In the genomic region with DNA sequence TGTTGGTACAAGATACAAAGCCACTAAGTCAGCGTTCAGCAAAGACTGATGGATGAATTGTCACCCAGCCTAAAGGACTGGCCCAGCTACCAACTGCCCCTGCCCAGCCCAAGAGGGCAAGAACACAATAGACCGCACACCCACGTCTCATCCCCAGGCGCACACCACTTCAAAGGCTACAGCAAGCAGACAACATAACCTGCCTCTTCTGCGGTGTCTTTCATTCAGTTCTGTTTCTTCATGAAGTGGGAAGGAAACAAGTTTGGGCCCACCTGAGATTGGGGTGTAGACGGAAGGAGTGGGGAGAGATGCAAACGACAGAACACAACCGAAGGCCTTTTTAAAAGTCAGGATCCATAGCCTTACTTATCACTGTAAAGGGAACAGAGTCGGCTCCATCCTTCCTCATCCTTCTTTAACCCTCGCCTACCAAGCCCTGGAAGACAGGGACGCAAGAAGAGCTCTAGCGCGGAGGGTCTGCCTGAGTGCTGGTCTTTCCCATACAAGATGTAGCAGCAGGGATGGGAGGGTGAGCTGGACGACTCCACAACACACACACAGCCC, we compare ENCODE assay signal across 8 cellular contexts. TPM values are rescaled to one million over a fixed set of nuclear protein-coding genes. Genes with fewer than 3 reads are reported as not detected.
A peak's percentile ranks its signal among the peaks of the same experiment; 100 is the strongest.
DNase-seq lines count a peak whose midpoint lies in the region; ATAC-seq and TF ChIP-seq lines count a peak whose summit lies in the region.

No MANE protein-coding gene starts in this region.

- 36% methylated on average over 4 of the region's 14 CpGs for WGBS in mesenchymal stem cell

- H3K18ac ChIP-seq in mesenchymal stem cell (ENCODE audit: low read depth in 1 of 2, low read length in 2 of 2), result peak overlapping the region; percentile 65 to 94

- H3K14ac ChIP-seq in mesenchymal stem cell (ENCODE audit: low read length in 2 of 2), result peak overlapping the region in 1 of 2 experiments; percentile 97

- no peaks in the 10 kb centered on the region for H3K9me3 Mint-ChIP-seq in HFFc6
- no peaks in the 10 kb centered on the region for H3K9me3 Mint-ChIP-seq in dendritic cell treated with granulocyte-macrophage colony-stimulating factor and Interleukin-4, amounts not matched to agents 40 ng/mL and 50 ng/mL, for 4 days

- peaks cover 14% of the 10 kb centered on the region for H3K79me1 ChIP-seq in mesenchymal stem cell (replicated peaks; ENCODE audit: low read length, poor library complexity, severe bottlenecking)

- H3K9me3 ChIP-seq in BE2C (no peaks in the 10 kb centered on the region), mesenchymal stem cell (ENCODE audit: control insufficient read depth, low read length) (no peaks in the 10 kb centered on the region)

- no peaks in the 10 kb centered on the region for H3K36me3 Mint-ChIP-seq in HFFc6 (ENCODE audit: low read depth)
- H3K36me3 Mint-ChIP-seq in dendritic cell treated with granulocyte-macrophage colony-stimulating factor and Interleukin-4, amounts not matched to agents 40 ng/mL and 50 ng/mL, for 4 days (ENCODE audit: low read depth), result peaks cover 5% of the 10 kb centered on the region

- ATAC-seq in HG02571 (IDR thresholded peaks at IDR 0.05; ENCODE audit: unreplicated experiment), result no peak

- peak overlapping the region; percentile 55 for H2AFZ ChIP-seq in mesenchymal stem cell (ENCODE audit: low read depth, low read length)

- H3K4me1 ChIP-seq in BE2C, result peaks cover 15% of the 10 kb centered on the region
- peaks cover 14% of the 10 kb centered on the region for H3K4me1 ChIP-seq in mesenchymal stem cell (ENCODE audit: control insufficient read depth, insufficient read depth, low read depth, low read length)

- peak overlapping the region in 1 of 2 experiments; percentile 65 for H3K23ac ChIP-seq in mesenchymal stem cell (ENCODE audit: low read length in 2 of 2)

- DNase-seq in BE2C, result no peak
- peak; percentile 2 for DNase-seq in HFFc6
- peak; percentile 77 for DNase-seq in mesenchymal stem cell
- DNase-seq in substantia nigra (lab: John Stamatoyannopoulos, UW), result peak in 15 of 49 donors; percentile 8 to 78 (median 24)
- DNase-seq in DMS153 treated with DMSO at 0.1 percent for 48 hours (lab: John Stamatoyannopoulos, UW; ENCODE audit: unreplicated experiment), result no peak

- H3K9ac ChIP-seq in mesenchymal stem cell (ENCODE audit: low read length), result peak overlapping the region; percentile 97

- H3K27ac Mint-ChIP-seq in HFFc6, result peak overlapping the region; percentile 97
- peak overlapping the region; percentile 83 for H3K27ac Mint-ChIP-seq in dendritic cell treated with granulocyte-macrophage colony-stimulating factor and Interleukin-4, amounts not matched to agents 40 ng/mL and 50 ng/mL, for 4 days

- H2BK5ac ChIP-seq in mesenchymal stem cell (ENCODE audit: low read depth, low read length, poor library complexity, severe bottlenecking), result no peak overlapping the region

- peak overlapping the region; percentile 93 for H3K4me3 ChIP-seq in BE2C (ENCODE audit: low read depth, low read length)
- H3K4me3 ChIP-seq in mesenchymal stem cell (ENCODE audit: insufficient read depth in 1 of 2, low read depth in 1 of 2, low read length in 2 of 2), result peak overlapping the region; percentile 92 to 95

- H2BK12ac ChIP-seq in mesenchymal stem cell (ENCODE audit: low read length in 2 of 2), result peak overlapping the region; percentile 14 to 52

- H3K27me3 Mint-ChIP-seq in HFFc6 (ENCODE audit: insufficient read depth), result peaks cover 3% of the 10 kb centered on the region; the same call in 1 of the 2 replicates
- H3K27me3 Mint-ChIP-seq in dendritic cell treated with granulocyte-macrophage colony-stimulating factor and Interleukin-4, amounts not matched to agents 40 ng/mL and 50 ng/mL, for 4 days, result no peaks in the 10 kb centered on the region

- H3K27ac ChIP-seq in VCaP, result peak overlapping the region; percentile 98
- peak overlapping the region; percentile 65 for H3K27ac ChIP-seq in mesenchymal stem cell (ENCODE audit: low read length, poor library complexity, severe bottlenecking)
- peak overlapping the region; percentile 96 for H3K27ac ChIP-seq in substantia nigra (ENCODE audit: low read depth, low read length, poor library complexity, severe bottlenecking)

- no peaks in the 10 kb centered on the region; the same call in 1 of the 2 replicates for H3K36me3 ChIP-seq in BE2C
- H3K36me3 ChIP-seq in mesenchymal stem cell (ENCODE audit: control insufficient read depth in 1 of 2, insufficient read depth in 2 of 2, low read depth in 1 of 2, low read length in 2 of 2), result peaks cover 4% of the 10 kb centered on the region in 2 experiments

- H4K8ac ChIP-seq in mesenchymal stem cell (ENCODE audit: low read length), result peak overlapping the region; percentile 55

- peaks cover 63% of the 10 kb centered on the region for H3K4me1 Mint-ChIP-seq in HFFc6 (ENCODE audit: low read depth)
- peaks cover 82% of the 10 kb centered on the region for H3K4me1 Mint-ChIP-seq in dendritic cell treated with granulocyte-macrophage colony-stimulating factor and Interleukin-4, amounts not matched to agents 40 ng/mL and 50 ng/mL, for 4 days (ENCODE audit: low read depth)

- intact Hi-C loops in dendritic cell treated with granulocyte-macrophage colony-stimulating factor and Interleukin-4, amounts not matched to agents 40 ng/mL and 50 ng/mL, for 4 days (cut with micrococcal nuclease), result loop anchor here (2.0 kb wide), 1 partner anchor 14 kb away; no protein-coding TSS in a partner anchor

- peak overlapping the region; percentile 94 for H3K4me3 Mint-ChIP-seq in HFFc6
- peak overlapping the region; percentile 93 for H3K4me3 Mint-ChIP-seq in dendritic cell treated with granulocyte-macrophage colony-stimulating factor and Interleukin-4, amounts not matched to agents 40 ng/mL and 50 ng/mL, for 4 days

- peak overlapping the region; percentile 89 for H3K4me2 ChIP-seq in mesenchymal stem cell (ENCODE audit: low read length, poor library complexity, severe bottlenecking)

- H2BK15ac ChIP-seq in mesenchymal stem cell (ENCODE audit: low read depth, poor library complexity, severe bottlenecking), result no peak overlapping the region

- TF ChIP-seq CTCF in BE2C (IDR thresholded peaks at IDR 0.05; ENCODE audit: low read depth, low read length) (no peak), HFFc6 (IDR thresholded peaks at IDR 0.05) (no peak), VCaP (conservative IDR thresholded peaks at IDR 0.05) (no peak)

- peak overlapping the region; percentile 77 to 96 for H3K4ac ChIP-seq in mesenchymal stem cell (ENCODE audit: low read depth in 1 of 2, low read length in 2 of 2)

- H3K27me3 ChIP-seq in BE2C (no peaks in the 10 kb centered on the region), mesenchymal stem cell (ENCODE audit: control insufficient read depth in 1 of 2, insufficient read depth in 1 of 2, low read length in 2 of 2) (no peaks in the 10 kb centered on the region)

- peak overlapping the region; percentile 88 for H4K91ac ChIP-seq in mesenchymal stem cell (ENCODE audit: low read length)

- H2AK5ac ChIP-seq in mesenchymal stem cell (ENCODE audit: low read length, severe bottlenecking), result no peak overlapping the region

- H2BK120ac ChIP-seq in mesenchymal stem cell (ENCODE audit: low read depth, low read length), result peak overlapping the region; percentile 96

RNA-seq across cellular contexts. Expression of gene SCARB2, which starts 0.7 kb away (rescaled TPM):
- 113 TPM for polyA plus RNA-seq in BE2C (2012; ENCODE audit: insufficient read depth, insufficient read length, low read depth)
- 100 to 1,000 TPM; 126 to 145 (median 138) TPM for total RNA-seq in HFFc6 (2021; fragmentation: NEBNext Ultra II Directional; extraction: Animal tissue kit (Norgen Biotek cat#: 25700))
- 254 TPM for polyA plus RNA-seq in mesenchymal stem cell (2013, experiment 1 of 2)
- 261 TPM for polyA plus RNA-seq in mesenchymal stem cell (2013, experiment 2 of 2)

RNA-seq across cellular contexts. Expression of gene FAM47E, which starts 38.6 kb away (rescaled TPM):
- polyA plus RNA-seq in BE2C (2012; ENCODE audit: insufficient read depth, insufficient read length, low read depth), result 0.88 TPM
- total RNA-seq in HFFc6 (2021; fragmentation: NEBNext Ultra II Directional; extraction: Animal tissue kit (Norgen Biotek cat#: 25700)), result under 1 TPM in 1 of 6 experiments, not detected in 5; 0.17 TPM
- 0.03 TPM for polyA plus RNA-seq in mesenchymal stem cell (2013, experiment 1 of 2)
- 0.27 TPM for polyA plus RNA-seq in mesenchymal stem cell (2013, experiment 2 of 2)

Comparison
In these comparisons a context has a peak if more than half of its experiments do, and no peak if none do; other contexts are left out.
1. DNase-seq: peak in HFFc6 (single experiment) and mesenchymal stem cell (single experiment); none in BE2C (single experiment) and DMS153 treated with DMSO at 0.1 percent for 48 hours (single experiment).
2. Peak in every context shown above with its lines, with median percentiles within 50 percentile points of each other: H3K27ac ChIP-seq.